ENCODE assay signal across 16 cellular contexts in genomic region chr5:132262882-132263547, GRCh38. TPM values are rescaled to one million over a fixed set of nuclear protein-coding genes. Genes with fewer than 3 reads are reported as not detected.
DNase-seq lines count a peak whose midpoint lies in the region; ATAC-seq and TF ChIP-seq lines count a peak whose summit lies in the region.
"Had no signal": no experiment of that assay in that cellular context is flagged by ENCODE, and none has a peak within 500 bp of the region (broad histone marks: within the 10 kb centered on the region; RNA-seq: fewer than 3 reads in every experiment).

No MANE protein-coding gene starts in this region.

- H3K27me3 Mint-ChIP-seq in HFFc6 (ENCODE audit: insufficient read depth): no peaks in the 10 kb centered on the region

- no peaks in the 10 kb centered on the region for H3K9me3 ChIP-seq in muscle layer of colon (ENCODE audit: low read length)
- H3K9me3 ChIP-seq in stomach smooth muscle (ENCODE audit: control insufficient read depth in 2 of 2, low read length in 2 of 2): no peaks in the 10 kb centered on the region
- H3K9me3 ChIP-seq: right lobe of liver had no signal

- peaks cover 37% of the 10 kb centered on the region for H3K36me3 ChIP-seq in brain microvascular endothelial cell (replicated peaks)
- peaks cover 73% of the 10 kb centered on the region for H3K36me3 ChIP-seq in muscle layer of colon (ENCODE audit: insufficient read depth, low read length)
- H3K36me3 ChIP-seq in stomach smooth muscle (ENCODE audit: control insufficient read depth in 2 of 2, insufficient read depth in 2 of 2, low read length in 2 of 2): peaks cover 37 to 56% of the 10 kb centered on the region in 2 donors
- H3K36me3 ChIP-seq: right lobe of liver, WERI-Rb-1 had no signal

- H3K27ac Mint-ChIP-seq in HFFc6: peak overlapping the region; percentile 21; the same call in 1 of the 2 replicates
- H3K27ac Mint-ChIP-seq: activated naive CD4-positive, alpha-beta T cell treated with anti-CD3 and anti-CD28 coated beads, Interleukin-2, amount 10 ng/mL, durations not matched to agents 7 days and 5 days had no signal

- no peaks in the 10 kb centered on the region for H3K9me3 Mint-ChIP-seq in HFFc6
- H3K9me3 Mint-ChIP-seq: activated naive CD4-positive, alpha-beta T cell treated with anti-CD3 and anti-CD28 coated beads, Interleukin-2, amount 10 ng/mL, durations not matched to agents 7 days and 5 days; central memory CD8-positive, alpha-beta T cell had no signal

- no peaks in the 10 kb centered on the region for H3K36me3 Mint-ChIP-seq in HFFc6 (ENCODE audit: low read depth)
- H3K36me3 Mint-ChIP-seq: activated naive CD4-positive, alpha-beta T cell treated with anti-CD3 and anti-CD28 coated beads, Interleukin-2, amount 10 ng/mL, durations not matched to agents 7 days and 5 days had no signal

- H3K27me3 ChIP-seq in brain microvascular endothelial cell (replicated peaks): no peaks in the 10 kb centered on the region
- H3K27me3 ChIP-seq in muscle layer of colon (ENCODE audit: control insufficient read depth in 1 of 2, insufficient read depth in 2 of 2, low read length in 2 of 2): no peaks in the 10 kb centered on the region
- H3K27me3 ChIP-seq in stomach smooth muscle (ENCODE audit: control insufficient read depth in 1 of 2, insufficient read depth in 2 of 2, low read length in 2 of 2): no peaks in the 10 kb centered on the region
- H3K27me3 ChIP-seq: right lobe of liver had no signal

- DNase-seq in HFFc6 (no peak), brain microvascular endothelial cell (no peak), GM03348 (ENCODE audit: low spot score) (no peak), cerebellum (ENCODE audit: low spot score) (no peak), NCI-H1930 (lab: John Stamatoyannopoulos, UW) (no peak)
- DNase-seq: activated naive CD4-positive, alpha-beta T cell treated with anti-CD3 and anti-CD28 coated beads, Interleukin-2, amount 10 ng/mL, durations not matched to agents 7 days and 5 days; DMS79 treated with DMSO at 0.1 percent for 48 hours; Karpas-422; NCI-H446 treated with DMSO at 0.1 percent for 48 hours had no signal

- TF ChIP-seq CTCF in HFFc6 (IDR thresholded peaks at IDR 0.05) (no peak), brain microvascular endothelial cell (IDR thresholded peaks at IDR 0.05; ENCODE audit: low read depth, low read length, missing control alignments) (no peak)

- no peak for ATAC-seq in GM18858 (IDR thresholded peaks at IDR 0.05; ENCODE audit: unreplicated experiment)

- H3K9ac ChIP-seq in muscle layer of colon (ENCODE audit: low read length): peak overlapping the region; percentile 22
- peak overlapping the region in 1 of 2 donors; percentile 21 for H3K9ac ChIP-seq in stomach smooth muscle (ENCODE audit: low read length in 2 of 2)

- no peak overlapping the region for H3K4me3 Mint-ChIP-seq in HFFc6
- H3K4me3 Mint-ChIP-seq: activated naive CD4-positive, alpha-beta T cell treated with anti-CD3 and anti-CD28 coated beads, Interleukin-2, amount 10 ng/mL, durations not matched to agents 7 days and 5 days; central memory CD8-positive, alpha-beta T cell had no signal

- H3K4me3 ChIP-seq in brain microvascular endothelial cell (ENCODE audit: low read depth, low read length): no peak overlapping the region
- no peak overlapping the region for H3K4me3 ChIP-seq in muscle layer of colon (ENCODE audit: low read depth in 1 of 2, low read length in 2 of 2)
- H3K4me3 ChIP-seq in stomach smooth muscle (ENCODE audit: low read length in 2 of 2): no peak overlapping the region
- H3K4me3 ChIP-seq: right lobe of liver, SK-N-MC had no signal

- peaks cover 94% of the 10 kb centered on the region for H3K4me1 ChIP-seq in muscle layer of colon (ENCODE audit: insufficient read depth, low read length)
- H3K4me1 ChIP-seq in stomach smooth muscle (ENCODE audit: control insufficient read depth, insufficient read depth, low read length): peaks cover 93% of the 10 kb centered on the region
- H3K4me1 ChIP-seq: right lobe of liver had no signal

- peak overlapping the region; percentile 89 for H3K27ac ChIP-seq in brain microvascular endothelial cell
- H3K27ac ChIP-seq in muscle layer of colon (ENCODE audit: low read depth, low read length): peak overlapping the region; percentile 98
- peak overlapping the region; percentile 100 for H3K27ac ChIP-seq in stomach smooth muscle (ENCODE audit: low read length)
- H3K27ac ChIP-seq: right lobe of liver, SK-N-MC, WERI-Rb-1 had no signal

- in situ Hi-C loops in brain microvascular endothelial cell (cut with HindIII; ENCODE audit: low pct_ligation_motif_present, low sequenced_read_pairs): no loop called here

- H3K4me1 Mint-ChIP-seq in HFFc6 (ENCODE audit: low read depth): peaks cover 93% of the 10 kb centered on the region
- H3K4me1 Mint-ChIP-seq: activated naive CD4-positive, alpha-beta T cell treated with anti-CD3 and anti-CD28 coated beads, Interleukin-2, amount 10 ng/mL, durations not matched to agents 7 days and 5 days; central memory CD8-positive, alpha-beta T cell had no signal

RNA-seq across cellular contexts. Expression of gene PDLIM4, which starts 5.5 kb away (rescaled TPM):
- total RNA-seq in HFFc6 (2021; fragmentation: NEBNext Ultra II Directional; extraction: Animal tissue kit (Norgen Biotek cat#: 25700)): 10 to 100 TPM in 4 of 6 experiments, 1 to 10 TPM in 2; 2.5 to 26.4 (median 23.7) TPM
- total RNA-seq in cerebellum: 4.5 TPM

RNA-seq across cellular contexts. Expression of gene SLC22A4, which starts 31.2 kb away (rescaled TPM):
- total RNA-seq in HFFc6 (2021; fragmentation: NEBNext Ultra II Directional; extraction: Animal tissue kit (Norgen Biotek cat#: 25700)): 10 to 100 TPM; 10.8 to 12.6 (median 11.4) TPM
- 2.5 TPM for total RNA-seq in cerebellum

RNA-seq across cellular contexts. Expression of gene P4HA2, which starts 35.4 kb away (rescaled TPM):
- 100 to 1,000 TPM; 136 to 198 (median 142) TPM for total RNA-seq in HFFc6 (2021; fragmentation: NEBNext Ultra II Directional; extraction: Animal tissue kit (Norgen Biotek cat#: 25700))
- 10.1 TPM for total RNA-seq in cerebellum

Comparison
In these comparisons a context has a peak if more than half of its experiments do, and no peak if none do; other contexts are left out.
1. RNA of gene P4HA2, which starts 35.4 kb away (total RNA-seq): 136 to 198 TPM in HFFc6; 10.1 TPM in cerebellum (single experiment); every median in the first group is over 10 times any median in the second.
2. Peak in every context shown above with its lines, with median percentiles within 50 percentile points of each other: H3K27ac ChIP-seq.